In genomic region chr2:101619191-101619591, GRCh38 we compare ENCODE assay signal across 2 cellular contexts.
TF ChIP-seq lines count a peak whose summit lies in the region.

No MANE protein-coding gene starts in this region.

TF ChIP-seq in liver, 16 proteins besides CTCF, POLR2A, EP300 and RAD21:
- no peak for TF ChIP-seq ZBTB33 (IDR thresholded peaks at IDR 0.05)
- TF ChIP-seq NR2F2 (IDR thresholded peaks at IDR 0.05): peak; percentile 11

TF ChIP-seq in HepG2, 621 proteins besides CTCF, POLR2A, EP300 and RAD21 (continued from another document):
- TF ChIP-seq ZUFSP (CRISPR knock-in tag; IDR thresholded peaks at IDR 0.05; ENCODE audit: borderline replicate concordance): no peak
- TF ChIP-seq ZNF574 (CRISPR knock-in tag; IDR thresholded peaks at IDR 0.05): no peak
- TF ChIP-seq ZNF232 (CRISPR knock-in tag; IDR thresholded peaks at IDR 0.05; ENCODE audit: borderline replicate concordance): no peak
- no peak for TF ChIP-seq BCL6 (CRISPR knock-in tag; IDR thresholded peaks at IDR 0.05)
- TF ChIP-seq MLXIP (CRISPR knock-in tag; IDR thresholded peaks at IDR 0.05; ENCODE audit: borderline replicate concordance): no peak
- TF ChIP-seq ZNF383 (CRISPR knock-in tag; IDR thresholded peaks at IDR 0.05; ENCODE audit: borderline replicate concordance): no peak
- TF ChIP-seq SAP130 (CRISPR knock-in tag; IDR thresholded peaks at IDR 0.05; ENCODE audit: low read depth): no peak
- no peak for TF ChIP-seq KDM5A (IDR thresholded peaks at IDR 0.05; ENCODE audit: borderline replicate concordance, low read length)
- TF ChIP-seq NFYB (CRISPR knock-in tag; IDR thresholded peaks at IDR 0.05): no peak
- TF ChIP-seq GLI4 (CRISPR knock-in tag; IDR thresholded peaks at IDR 0.05; ENCODE audit: borderline replicate concordance): no peak
- no peak for TF ChIP-seq ZBTB42 (CRISPR knock-in tag; IDR thresholded peaks at IDR 0.05)
- no peak for TF ChIP-seq PBX3 (CRISPR knock-in tag; IDR thresholded peaks at IDR 0.05; ENCODE audit: borderline replicate concordance)
